In genomic region chr3:154904328-154904727, GRCh38 we compare ENCODE assay signal across 7 cellular contexts.
DNase-seq lines count a peak whose midpoint lies in the region; ATAC-seq and TF ChIP-seq lines count a peak whose summit lies in the region.

No MANE protein-coding gene starts in this region.

- H2BK120ac ChIP-seq in neuronal stem cell (ENCODE audit: low read depth, low read length) = no peak overlapping the region

- TF ChIP-seq EP300 in transverse colon (IDR thresholded peaks at IDR 0.05; ENCODE audit: low read depth) = no peak

- no peak overlapping the region for H4K91ac ChIP-seq in neuronal stem cell (ENCODE audit: low read depth, low read length, poor library complexity)

- DNase-seq in cerebellar cortex (ENCODE audit: low spot score) = peak; percentile 69
- peak; percentile 2 for DNase-seq in neuronal stem cell (ENCODE audit: low spot score)
- DNase-seq in transverse colon = no peak
- no peak for DNase-seq in activated effector memory CD4-positive, alpha-beta T cell treated with anti-CD3 and anti-CD28 coated beads, Interleukin-2, amount 50 U/mL, for 16 hours

- H4K8ac ChIP-seq in neuronal stem cell (ENCODE audit: low read depth, low read length) = no peak overlapping the region

- H3K4me3 ChIP-seq in neuronal stem cell (ENCODE audit: low read length in 2 of 2) (no peak overlapping the region), transverse colon (no peak overlapping the region)

- no peak overlapping the region for H2BK12ac ChIP-seq in neuronal stem cell (ENCODE audit: low read length)

- H3K36me3 ChIP-seq in neuronal stem cell (replicated peaks in 1 of 2; ENCODE audit: control insufficient read depth in 2 of 2, insufficient read depth in 2 of 2, low read length in 2 of 2) = no peaks in the 10 kb centered on the region
- no peaks in the 10 kb centered on the region for H3K36me3 ChIP-seq in transverse colon

- ATAC-seq in HG03354 (IDR thresholded peaks at IDR 0.05; ENCODE audit: poor library complexity, severe bottlenecking, unreplicated experiment) = no peak

- intact Hi-C loops in transverse colon (cut with DNase I; ENCODE audit: low total_unique reads) = no loop called here

- no CpG with 5 or more reads among the region's 2 CpGs for WGBS in neuronal stem cell (ENCODE audit: extremely low coverage in 2 of 2, insufficient read length in 2 of 2, insufficient replicate concordance in 1 of 2), 2 donors
- WGBS in transverse colon (ENCODE audit: low coverage in 1 of 2), 2 donors = 29 to 31% methylated on average over 2 of the region's 2 CpGs

- H3K18ac ChIP-seq in neuronal stem cell (ENCODE audit: low read length) = no peak overlapping the region

- in situ Hi-C loops in transverse colon (cut with MboI; ENCODE audit: low pct_ligation_motif_present in 1 of 4, low pct_unique_long_range_greater_than_20kb in 1 of 4, low sequenced_read_pairs in 3 of 4) = no loop called here

- no peak overlapping the region for H2AK5ac ChIP-seq in neuronal stem cell (ENCODE audit: low read depth, low read length)

- no peak overlapping the region for H3K14ac ChIP-seq in neuronal stem cell (ENCODE audit: low read length)

- H3K4me1 ChIP-seq in neuronal stem cell (ENCODE audit: control insufficient read depth in 2 of 2, insufficient read depth in 1 of 2, low read depth in 1 of 2, low read length in 2 of 2) (no peaks in the 10 kb centered on the region), transverse colon (peaks cover 0 to 6% (median 0%) of the 10 kb centered on the region in 4 donors)

- H2AFZ ChIP-seq in neuronal stem cell (ENCODE audit: low read length) = no peak overlapping the region

- H3K79me1 ChIP-seq in neuronal stem cell (ENCODE audit: low read depth, low read length) = no peaks in the 10 kb centered on the region

- H3K4ac ChIP-seq in neuronal stem cell (ENCODE audit: low read length) = no peak overlapping the region

- H3K27me3 ChIP-seq in neuronal stem cell (ENCODE audit: control insufficient read depth in 3 of 3, insufficient read depth in 3 of 3, low read depth in 1 of 3, low read length in 3 of 3) (no peaks in the 10 kb centered on the region), transverse colon (no peaks in the 10 kb centered on the region)

- no peak overlapping the region for H3K27ac ChIP-seq in neuronal stem cell (replicated peaks; ENCODE audit: low read length)
- no peak overlapping the region for H3K27ac ChIP-seq in transverse colon

- 0 out of 3 replicates have a peak, but pooled peaks have one; percentile 19 for TF ChIP-seq CTCF in GM12872 (IDR thresholded peaks at IDR 0.05; ENCODE audit: insufficient read depth, low read depth, low read length)
- peak; percentile 29; the same call in 1 of the 2 replicates for TF ChIP-seq CTCF in LNCAP (IDR thresholded peaks at IDR 0.05)
- peak in 2 of 5 experiments; percentile 26 to 40 for TF ChIP-seq CTCF in transverse colon (IDR thresholded peaks at IDR 0.05)

- no peak overlapping the region for H2BK5ac ChIP-seq in neuronal stem cell (ENCODE audit: low read length)

- no peak overlapping the region for H3K9ac ChIP-seq in neuronal stem cell (ENCODE audit: low read depth, low read length, poor library complexity)

- no peak overlapping the region for H3K23ac ChIP-seq in neuronal stem cell (ENCODE audit: low read depth, low read length, poor library complexity)

- no peak overlapping the region for H2BK15ac ChIP-seq in neuronal stem cell (ENCODE audit: low read length)

- no peaks in the 10 kb centered on the region for H3K9me3 ChIP-seq in neuronal stem cell (replicated peaks in 1 of 2; ENCODE audit: control insufficient read depth in 2 of 2, insufficient read depth in 1 of 2, low read depth in 1 of 2, low read length in 2 of 2)
- no peaks in the 10 kb centered on the region for H3K9me3 ChIP-seq in transverse colon

- no peak overlapping the region for H3K4me2 ChIP-seq in neuronal stem cell (ENCODE audit: insufficient read depth, low read length, poor library complexity, severe bottlenecking)

- TF ChIP-seq POLR2A in transverse colon (IDR thresholded peaks at IDR 0.05) = no peak

Comparison
In these comparisons a context has a peak if more than half of its experiments do, and no peak if none do; other contexts are left out.
1. DNase-seq: peak in cerebellar cortex (single experiment) and neuronal stem cell (single experiment); none in transverse colon (single experiment) and activated effector memory CD4-positive, alpha-beta T cell treated with anti-CD3 and anti-CD28 coated beads, Interleukin-2, amount 50 U/mL, for 16 hours (single experiment).